ENCODE assay signal across 8 cellular contexts in genomic region chr11:64916848-64917662, GRCh38. TPM values are rescaled to one million over a fixed set of nuclear protein-coding genes. Genes with fewer than 3 reads are reported as not detected.
DNase-seq lines count a peak whose midpoint lies in the region; ATAC-seq and TF ChIP-seq lines count a peak whose summit lies in the region.

ATG2A (minus strand) TSS chr11:64917209; CDS start chr11:64917135, 74 bp downstream.

- POLR2A ChIA-PET in PC-9 (lab: Charles Lee; ENCODE audit: unreplicated experiment): interaction anchor here (0.6 to 0.7 kb wide), 4 partner anchors 10 to 193 kb away, joined by 3 to 15 read pairs (median 6); no protein-coding TSS in a partner anchor

- peak; percentile 89 for ATAC-seq in GM21619 (IDR thresholded peaks at IDR 0.05; ENCODE audit: unreplicated experiment)

- peak within 1 kb of the TSS; percentile 96 for H3K4me3 ChIP-seq in Jurkat, Clone E6-1 (ENCODE audit: low read length)
- H3K4me3 ChIP-seq in PC-9 (peak within 1 kb of the TSS; percentile 67), epithelial cell of proximal tubule (ENCODE audit: low read depth, low read length) (peak within 1 kb of the TSS; percentile 97)

- H3K36me3 ChIP-seq in PC-9 (ENCODE audit: low read depth): no peaks in the 10 kb centered on the region; the same call in 1 of the 2 replicates

- no peaks in the 10 kb centered on the region for H3K9me3 ChIP-seq in PC-9 (ENCODE audit: insufficient read depth, low read depth)

- TF ChIP-seq CTCF in PC-9 (conservative IDR thresholded peaks at IDR 0.05) (no peak), epithelial cell of proximal tubule (conservative IDR thresholded peaks at IDR 0.05; ENCODE audit: low read depth, low read length) (no peak)

- DNase-seq in DMS153 (lab: John Stamatoyannopoulos, UW) (peak; percentile 100), PC-9 (peak; percentile 99), epithelial cell of proximal tubule (ENCODE audit: low read depth) (peak; percentile 98), mucosa of gallbladder (ENCODE audit: low spot score) (peak; percentile 99)
- DNase-seq in Jurkat, Clone E6-1 (ENCODE audit: low read depth, low spot score): peak; percentile 99
- peak; percentile 98 for DNase-seq in activated T-cell treated with anti-CD3 and anti-CD28 coated beads, Interleukin-2, amount 50 U/mL, for 1 hour
- peak; percentile 97 to 98 for DNase-seq in stimulated activated CD8-positive, alpha-beta memory T cell treated with anti-CD3 and anti-CD28 coated beads, Interleukin-4, amount 100 ng/mL, for 4 hours (ENCODE audit: low read depth in 2 of 2, low spot score in 1 of 2)

- no peaks in the 10 kb centered on the region for H4K20me1 ChIP-seq in PC-9 (ENCODE audit: insufficient read depth)

- H3K27ac ChIP-seq in PC-9: peak within 1 kb of the TSS; percentile 50

- peaks cover 16% of the 10 kb centered on the region for H3K4me1 ChIP-seq in PC-9 (replicated peaks; ENCODE audit: insufficient read depth)

- H3F3A ChIP-seq in PC-9 (ENCODE audit: insufficient read depth, low read depth): peaks cover 14% of the 10 kb centered on the region; the same call in 1 of the 2 replicates

- no peaks in the 10 kb centered on the region for H3K27me3 ChIP-seq in PC-9 (ENCODE audit: insufficient read depth, low read depth)

- CTCF ChIA-PET in PC-9 (lab: Charles Lee): interaction anchor here (1.2 kb wide), 1 partner anchor 80 kb away, joined by 3 read pairs; the partner anchor contains the start of gene BATF2

- no TSS peak for BruUV-seq in PC-9 (replicated peaks; lab: Mats Ljungman, UMichigan)

- H3K9me2 ChIP-seq in PC-9 (ENCODE audit: insufficient read depth): no peaks in the 10 kb centered on the region

- H2AFZ ChIP-seq in PC-9: peak within 1 kb of the TSS; percentile 83

- peak within 1 kb of the TSS; percentile 81 for H3K4me2 ChIP-seq in PC-9

- intact Hi-C loops in PC-9 (cut with micrococcal nuclease; ENCODE audit: unreplicated experiment): loop anchor here (1.0 to 2.0 kb wide), 7 partner anchors 40 to 266 kb away; partner anchors contain the start of genes ARL2, SNX15 and ZNHIT2

- H3K79me2 ChIP-seq in PC-9 (ENCODE audit: low read depth): peaks cover 20% of the 10 kb centered on the region

RNA-seq across cellular contexts. Expression of gene ATG2A, which starts in this region (rescaled TPM):
- 11.6 TPM for polyA plus RNA-seq in Jurkat, Clone E6-1 (2012; ENCODE audit: insufficient read depth, insufficient read length)
- total RNA-seq in PC-9 (2021): 48.2 and 53.2 TPM in 2 replicates
- 22.4 and 25.8 TPM in 2 replicates for total RNA-seq in epithelial cell of proximal tubule
- total RNA-seq in mucosa of gallbladder: 39.3 TPM

Comparison
In these comparisons a context has a peak if more than half of its experiments do, and no peak if none do; other contexts are left out.
1. Peak in every context shown above with its lines: DNase-seq, ATAC-seq, H3K4me3 ChIP-seq and H3K27ac ChIP-seq.